ENCODE assay signal across 14 cellular contexts in the genomic region with DNA sequence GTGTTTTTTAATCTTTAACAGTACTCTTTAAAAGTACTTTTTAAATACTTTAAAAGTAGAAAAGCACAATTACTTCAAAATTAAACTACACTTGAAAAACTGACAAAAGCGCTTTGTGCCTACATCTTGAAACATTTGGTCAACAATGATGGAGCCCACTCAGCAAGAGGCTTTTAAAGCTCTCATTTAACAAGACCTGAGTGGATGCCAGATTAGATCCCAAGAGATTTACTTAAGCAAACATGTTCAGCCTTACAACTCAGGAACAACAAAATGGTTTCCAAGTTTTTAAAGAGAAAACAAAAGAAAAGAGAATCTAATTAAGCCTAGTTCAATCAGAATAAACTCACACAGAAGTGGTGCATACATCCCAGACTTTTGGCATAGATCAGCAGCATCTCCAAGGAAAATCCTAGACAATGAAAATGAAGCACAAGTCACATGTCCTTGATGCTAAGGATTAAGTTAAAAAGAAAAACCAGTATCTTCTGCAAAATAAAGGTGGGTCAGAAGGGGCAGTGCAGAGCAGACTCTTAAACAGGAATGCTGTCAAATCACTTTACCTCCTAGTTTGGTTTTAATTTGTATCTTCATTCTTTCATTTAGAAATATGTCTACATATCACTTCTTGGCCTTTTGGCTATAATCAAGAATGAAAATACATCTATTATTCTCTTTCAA. TPM values are rescaled to one million over a fixed set of nuclear protein-coding genes. Genes with fewer than 3 reads are reported as not detected.
DNase-seq lines count a peak whose midpoint lies in the region; TF ChIP-seq lines count a peak whose summit lies in the region.
"Had no signal": no experiment of that assay in that cellular context is flagged by ENCODE, and none has a peak within 500 bp of the region (broad histone marks: within the 10 kb centered on the region; RNA-seq: fewer than 3 reads in every experiment).

No MANE protein-coding gene starts in this region.

- no peaks in the 10 kb centered on the region for H3K27me3 Mint-ChIP-seq in activated T-helper 2 cell treated with anti-CD3 and anti-CD28 coated beads, Interferon-gamma antibody, Interleukin-2, Interleukin-4, amounts not matched to agents 10 μg/mL and 5 μg/mL and 100 μg/mL, durations not matched to agents 14 hours and 24 hours and 36 hours (ENCODE audit: low read depth)

- H3K4me3 Mint-ChIP-seq in activated T-helper 2 cell treated with anti-CD3 and anti-CD28 coated beads, Interferon-gamma antibody, Interleukin-2, Interleukin-4, amounts not matched to agents 10 μg/mL and 5 μg/mL and 100 μg/mL, durations not matched to agents 14 hours and 24 hours and 36 hours (ENCODE audit: low read depth) = no peak overlapping the region
- H3K4me3 Mint-ChIP-seq: activated T-cell treated with anti-CD3 and anti-CD28 coated beads, Interleukin-2, amount 50 U/mL, for 72 hours had no signal

- H3K4me1 ChIP-seq in A673 (ENCODE audit: insufficient read depth, low read length, poor library complexity, severe bottlenecking) (peaks cover 7% of the 10 kb centered on the region), HEK293 (ENCODE audit: control insufficient read depth, insufficient read depth, low read length) (peaks cover 25% of the 10 kb centered on the region)

- POLR2A ChIA-PET in A673 (lab: Charles Lee; ENCODE audit: low non-redundant PET) = no interaction called here
- POLR2A ChIA-PET in HEK293 (lab: Yijun Ruan, JAX) = no interaction called here

- H3K27ac ChIP-seq in A673 (ENCODE audit: low read depth, low read length, poor library complexity, severe bottlenecking) (no peak overlapping the region), HEK293 (ENCODE audit: extremely low read depth, low read depth, low read length) (no peak overlapping the region)
- H3K27ac ChIP-seq: pancreas had no signal

- H3K4me1 Mint-ChIP-seq in activated T-helper 2 cell treated with anti-CD3 and anti-CD28 coated beads, Interferon-gamma antibody, Interleukin-2, Interleukin-4, amounts not matched to agents 10 μg/mL and 5 μg/mL and 100 μg/mL, durations not matched to agents 14 hours and 24 hours and 36 hours (ENCODE audit: low read depth) = peaks cover 19% of the 10 kb centered on the region

- H3K4me3 ChIP-seq in A673 (ENCODE audit: low read depth, low read length, poor library complexity, severe bottlenecking) (no peak overlapping the region), HEK293 (ENCODE audit: low read depth, low read length) (no peak overlapping the region), fibroblast of the aortic adventitia (ENCODE audit: low read depth, low read length) (no peak overlapping the region)
- H3K4me3 ChIP-seq: pancreas had no signal

- H3K36me3 ChIP-seq in A673 (ENCODE audit: insufficient read depth, low read length, poor library complexity, severe bottlenecking) = no peaks in the 10 kb centered on the region
- H3K36me3 ChIP-seq in HEK293 (ENCODE audit: control insufficient read depth in 2 of 2, insufficient read depth in 1 of 2, low read length in 2 of 2) = no peaks in the 10 kb centered on the region
- H3K36me3 ChIP-seq: pancreas had no signal

- H3K27me3 ChIP-seq in A673 (replicated peaks; ENCODE audit: insufficient read depth, low read depth, low read length, poor library complexity) = no peaks in the 10 kb centered on the region
- H3K27me3 ChIP-seq: pancreas had no signal

- intact Hi-C loops in A673 (cut with micrococcal nuclease; ENCODE audit: unreplicated experiment) = no loop called here
- intact Hi-C loops in activated T-helper 2 cell treated with anti-CD3 and anti-CD28 coated beads, Interferon-gamma antibody, Interleukin-2, Interleukin-4, amounts not matched to agents 10 μg/mL and 5 μg/mL and 100 μg/mL, durations not matched to agents 14 hours and 24 hours and 36 hours (cut with micrococcal nuclease) = no loop called here

- DNase-seq in A673 (ENCODE audit: low spot score) (peak; percentile 19), NCI-H69 (lab: John Stamatoyannopoulos, UW) (peak; percentile 93), fibroblast of the aortic adventitia (ENCODE audit: low read depth) (peak; percentile 69), T1000 (lab: John Stamatoyannopoulos, UW) (no peak), NCI-H510A treated with DMSO at 0.1 percent for 48 hours (lab: John Stamatoyannopoulos, UW) (no peak), cortex of kidney (lab: John Stamatoyannopoulos, UW) (no peak)
- no peak for DNase-seq in activated T-helper 2 cell treated with anti-CD3 and anti-CD28 coated beads, Interferon-gamma antibody, Interleukin-2, Interleukin-4, amounts not matched to agents 10 μg/mL and 5 μg/mL and 100 μg/mL, durations not matched to agents 14 hours and 24 hours and 36 hours (ENCODE audit: low spot score)
- DNase-seq: activated CD4-positive, alpha-beta T cell treated with anti-CD3 and anti-CD28 coated beads for 4 hours; activated T-cell treated with anti-CD3 and anti-CD28 coated beads, Interleukin-2, amount 50 U/mL, for 72 hours; aorta; H7; pancreas; SW 1271 had no signal

- CTCF ChIA-PET in A673 (lab: Charles Lee) (no interaction called here), HEK293 (lab: Yijun Ruan, JAX) (interaction anchor here (0.6 kb wide), 1 partner anchor 486 kb away, joined by 4 read pairs; no protein-coding TSS in a partner anchor)

- no peak overlapping the region for H3K27ac Mint-ChIP-seq in activated T-helper 2 cell treated with anti-CD3 and anti-CD28 coated beads, Interferon-gamma antibody, Interleukin-2, Interleukin-4, amounts not matched to agents 10 μg/mL and 5 μg/mL and 100 μg/mL, durations not matched to agents 14 hours and 24 hours and 36 hours
- H3K27ac Mint-ChIP-seq: activated T-cell treated with anti-CD3 and anti-CD28 coated beads, Interleukin-2, amount 50 U/mL, for 72 hours had no signal

- H3K9me3 ChIP-seq in A673 (ENCODE audit: low read depth, low read length, poor library complexity, severe bottlenecking) (no peaks in the 10 kb centered on the region), HEK293 (ENCODE audit: control insufficient read depth, insufficient read depth, low read depth, low read length) (no peaks in the 10 kb centered on the region)
- H3K9me3 ChIP-seq: pancreas had no signal

- 0 out of 2 replicates have a peak, but pooled peaks have one; percentile 20 for TF ChIP-seq CTCF in A673 (conservative IDR thresholded peaks at IDR 0.05; ENCODE audit: low read depth, low read length)
- TF ChIP-seq CTCF in HEK293 (tag by site-specific recombination; IDR thresholded peaks at IDR 0.05) = no peak
- TF ChIP-seq CTCF in fibroblast of the aortic adventitia (IDR thresholded peaks at IDR 0.05; ENCODE audit: insufficient read depth, low read length) = peak; percentile 10

- H3K36me3 Mint-ChIP-seq in activated T-helper 2 cell treated with anti-CD3 and anti-CD28 coated beads, Interferon-gamma antibody, Interleukin-2, Interleukin-4, amounts not matched to agents 10 μg/mL and 5 μg/mL and 100 μg/mL, durations not matched to agents 14 hours and 24 hours and 36 hours (ENCODE audit: low read depth) = peaks cover 12% of the 10 kb centered on the region

- no TSS peak for BruUV-seq in A673 (replicated peaks; lab: Mats Ljungman, UMichigan)

- no peaks in the 10 kb centered on the region for H3K9me3 Mint-ChIP-seq in activated T-helper 2 cell treated with anti-CD3 and anti-CD28 coated beads, Interferon-gamma antibody, Interleukin-2, Interleukin-4, amounts not matched to agents 10 μg/mL and 5 μg/mL and 100 μg/mL, durations not matched to agents 14 hours and 24 hours and 36 hours
- H3K9me3 Mint-ChIP-seq: activated T-cell treated with anti-CD3 and anti-CD28 coated beads, Interleukin-2, amount 50 U/mL, for 72 hours had no signal

TF ChIP-seq in HEK293, 187 proteins besides CTCF, POLR2A, EP300 and RAD21:
- no peak for TF ChIP-seq ZNF157 (tag by site-specific recombination; IDR thresholded peaks at IDR 0.05)
- TF ChIP-seq, protein P1, sequence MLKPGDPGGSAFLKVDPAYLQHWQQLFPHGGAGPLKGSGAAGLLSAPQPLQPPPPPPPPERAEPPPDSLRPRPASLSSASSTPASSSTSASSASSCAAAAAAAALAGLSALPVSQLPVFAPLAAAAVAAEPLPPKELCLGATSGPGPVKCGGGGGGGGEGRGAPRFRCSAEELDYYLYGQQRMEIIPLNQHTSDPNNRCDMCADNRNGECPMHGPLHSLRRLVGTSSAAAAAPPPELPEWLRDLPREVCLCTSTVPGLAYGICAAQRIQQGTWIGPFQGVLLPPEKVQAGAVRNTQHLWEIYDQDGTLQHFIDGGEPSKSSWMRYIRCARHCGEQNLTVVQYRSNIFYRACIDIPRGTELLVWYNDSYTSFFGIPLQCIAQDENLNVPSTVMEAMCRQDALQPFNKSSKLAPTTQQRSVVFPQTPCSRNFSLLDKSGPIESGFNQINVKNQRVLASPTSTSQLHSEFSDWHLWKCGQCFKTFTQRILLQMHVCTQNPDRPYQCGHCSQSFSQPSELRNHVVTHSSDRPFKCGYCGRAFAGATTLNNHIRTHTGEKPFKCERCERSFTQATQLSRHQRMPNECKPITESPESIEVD (tag by site-specific recombination; IDR thresholded peaks at IDR 0.05) = peak; percentile 77

RNA-seq across cellular contexts. Expression of a gene that starts 26.2 kb away (rescaled TPM):
- total RNA-seq in A673 (2021) (10.2 and 17.1 TPM in 2 replicates), fibroblast of the aortic adventitia (ENCODE audit: low replicate concordance) (58.1 and 126 TPM in 2 replicates)
- 23.1 and 27.9 TPM in 2 replicates for total RNA-seq in activated T-helper 2 cell treated with anti-CD3 and anti-CD28 coated beads, Interferon-gamma antibody, Interleukin-2, Interleukin-4, amounts not matched to agents 10 μg/mL and 5 μg/mL and 100 μg/mL, durations not matched to agents 14 hours and 24 hours and 36 hours

Comparison
In these comparisons a context has a peak if more than half of its experiments do, and no peak if none do; other contexts are left out.
1. DNase-seq: peak in A673 (single experiment), NCI-H69 (single experiment) and fibroblast of the aortic adventitia (single experiment); none in T1000 (single experiment), NCI-H510A treated with DMSO at 0.1 percent for 48 hours (single experiment), activated T-helper 2 cell treated with anti-CD3 and anti-CD28 coated beads, Interferon-gamma antibody, Interleukin-2, Interleukin-4, amounts not matched to agents 10 μg/mL and 5 μg/mL and 100 μg/mL, durations not matched to agents 14 hours and 24 hours and 36 hours (single experiment) and cortex of kidney (single experiment).